Comparison of ENCODE assay signal across 11 cellular contexts in the genomic region with DNA sequence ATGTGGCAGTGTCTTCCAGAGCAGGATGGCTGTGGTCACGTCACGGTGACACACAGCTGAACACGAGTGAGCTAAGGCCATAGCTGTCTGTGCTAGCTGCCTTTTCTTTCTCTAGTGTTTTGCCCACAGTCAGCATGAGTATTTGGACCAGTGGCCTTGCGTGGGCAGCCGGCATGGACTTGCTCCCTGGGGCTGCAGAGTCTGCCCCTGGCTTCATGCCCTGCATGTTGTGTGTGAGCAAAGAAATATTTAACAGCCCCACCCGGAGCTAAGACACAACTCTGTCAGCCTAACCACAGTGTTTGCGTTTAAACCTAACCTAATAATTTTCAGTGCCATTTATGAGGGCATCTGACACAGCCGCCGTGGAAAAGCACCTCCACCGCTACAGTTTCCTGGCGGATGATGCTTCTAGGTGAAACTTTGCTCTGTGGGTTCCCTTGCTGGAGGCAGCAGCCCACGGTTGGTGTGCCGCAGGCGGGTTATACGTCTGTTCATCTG. TPM values are rescaled to one million over a fixed set of nuclear protein-coding genes. Genes with fewer than 3 reads are reported as not detected.
DNase-seq lines count a peak whose midpoint lies in the region; ATAC-seq, FAIRE-seq and TF ChIP-seq lines count a peak whose summit lies in the region.
"Had no signal": no experiment of that assay in that cellular context is flagged by ENCODE, and none has a peak within 500 bp of the region (broad histone marks: within the 10 kb centered on the region; RNA-seq: fewer than 3 reads in every experiment).

No MANE protein-coding gene starts in this region.

- no peak for TF ChIP-seq POLR2A in HepG2 (IDR thresholded peaks at IDR 0.05; ENCODE audit: insufficient read depth in 1 of 2, low read depth in 2 of 2, low read length in 2 of 2)

- intact Hi-C loops in HepG2 (cut with micrococcal nuclease; ENCODE audit: unreplicated experiment), result no loop called here
- intact Hi-C loops in psoas muscle (cut with DNase I), result no loop called here

- BruUV-seq in HepG2 (replicated peaks; lab: Mats Ljungman, UMichigan), result no TSS peak

- no peak overlapping the region for H3K9ac ChIP-seq in HepG2 (ENCODE audit: insufficient read depth, low read depth, low read length)

- TF ChIP-seq EP300 in HepG2 (IDR thresholded peaks at IDR 0.05; ENCODE audit: low read depth in 2 of 2, low read length in 2 of 2) (no peak), HepG2 (CRISPR knock-in tag; IDR thresholded peaks at IDR 0.05; ENCODE audit: borderline replicate concordance) (no peak)

- peaks cover 27% of the 10 kb centered on the region for H3K79me2 ChIP-seq in HepG2 (ENCODE audit: insufficient read depth, low read length)

- 94% methylated on average over 13 of the region's 15 CpGs for WGBS in HepG2 (ENCODE audit: low lambda C conversion rate)
- 65 to 77% (median 70%) methylated on average over 15 of the region's 15 CpGs for whole genome bisulfite sequencing in psoas muscle, 3 donors

- H2AFZ ChIP-seq in HepG2 (ENCODE audit: low read length), result no peak overlapping the region

- in situ Hi-C loops in HepG2 (cut with HindIII; ENCODE audit: extremely low pct_ligation_motif_present, low pct_unique_long_range_greater_than_20kb), result no loop called here

- DNase-seq in AG09319 (ENCODE audit: extremely low read depth, low read depth) (peak; percentile 37), NCI-H2227 treated with DMSO at 0.1 percent for 48 hours (lab: John Stamatoyannopoulos, UW) (peak; percentile 24), activated gamma-delta T cell (lab: John Stamatoyannopoulos, UW) (peak; percentile 62), HepG2 (ENCODE audit: low spot score) (no peak), germinal center (ENCODE audit: low spot score) (no peak), psoas muscle (no peak)
- DNase-seq: DMS 273 treated with DMSO at 0.1 percent for 48 hours had no signal

- no peaks in the 10 kb centered on the region for H4K20me1 ChIP-seq in HepG2 (ENCODE audit: insufficient read depth, low read length)

- no peak overlapping the region for H3K4me3 ChIP-seq in HepG2 (replicated peaks in 1 of 3; ENCODE audit: insufficient read depth in 1 of 3, low read depth in 2 of 3, low read length in 3 of 3)
- no peak overlapping the region for H3K4me3 ChIP-seq in psoas muscle
- H3K4me3 ChIP-seq: smooth muscle cell had no signal

- H3K4me1 ChIP-seq in HepG2 (ENCODE audit: insufficient read depth, low read length), result peaks cover 25% of the 10 kb centered on the region
- H3K4me1 ChIP-seq in psoas muscle, result peaks cover 6% of the 10 kb centered on the region

- H3K27ac ChIP-seq in HepG2 (ENCODE audit: extremely low read length, insufficient read depth, low read length) (no peak overlapping the region), psoas muscle (no peak overlapping the region)

- H3K4me2 ChIP-seq in HepG2 (ENCODE audit: low read depth, low read length), result no peak overlapping the region
- H3K4me2 ChIP-seq: smooth muscle cell had no signal

- no peak for FAIRE-seq in HepG2 (lab: Jason Lieb, UNC)
- FAIRE-seq: RCC 7860 had no signal

- TF ChIP-seq RAD21 in HepG2 (CRISPR knock-in tag; IDR thresholded peaks at IDR 0.05), result no peak

- H3K36me3 ChIP-seq in HepG2 (replicated peaks in 1 of 2; ENCODE audit: control insufficient read depth in 1 of 2, insufficient read depth in 2 of 2, low read length in 2 of 2) (no peaks in the 10 kb centered on the region), psoas muscle (ENCODE audit: insufficient read depth in 1 of 2, low read depth in 1 of 2) (no peaks in the 10 kb centered on the region)

- no peak for TF ChIP-seq CTCF in AG09319 (IDR thresholded peaks at IDR 0.05; ENCODE audit: low read depth, low read length)
- TF ChIP-seq CTCF in HepG2 (CRISPR knock-in tag; IDR thresholded peaks at IDR 0.05), result no peak
- no peak for TF ChIP-seq CTCF in psoas muscle (IDR thresholded peaks at IDR 0.05)

- no peaks in the 10 kb centered on the region for H3K9me3 ChIP-seq in HepG2 (ENCODE audit: low read length)
- H3K9me3 ChIP-seq in psoas muscle, result no peaks in the 10 kb centered on the region

- CTCF ChIA-PET in HepG2 (lab: Yijun Ruan, JAX; ENCODE audit: low intra/inter-chr PET ratio, low total read pairs), result no interaction called here

- H3K27me3 ChIP-seq in HepG2 (ENCODE audit: control insufficient read depth in 1 of 2, insufficient read depth in 2 of 2, low read length in 2 of 2), result no peaks in the 10 kb centered on the region
- no peaks in the 10 kb centered on the region for H3K27me3 ChIP-seq in psoas muscle (ENCODE audit: insufficient read depth in 3 of 3, low read length in 2 of 3)

- POLR2A ChIA-PET in HepG2 (lab: Yijun Ruan, JAX), result no interaction called here

- ATAC-seq in HepG2 (no peak), HG03196 (IDR thresholded peaks at IDR 0.05; ENCODE audit: unreplicated experiment) (no peak), psoas muscle (no peak), GM18868 (IDR thresholded peaks at IDR 0.05; ENCODE audit: unreplicated experiment) (no peak)

TF ChIP-seq in HepG2, 621 proteins besides CTCF, POLR2A, EP300 and RAD21 (continues in another document):
- TF ChIP-seq, protein P1, sequence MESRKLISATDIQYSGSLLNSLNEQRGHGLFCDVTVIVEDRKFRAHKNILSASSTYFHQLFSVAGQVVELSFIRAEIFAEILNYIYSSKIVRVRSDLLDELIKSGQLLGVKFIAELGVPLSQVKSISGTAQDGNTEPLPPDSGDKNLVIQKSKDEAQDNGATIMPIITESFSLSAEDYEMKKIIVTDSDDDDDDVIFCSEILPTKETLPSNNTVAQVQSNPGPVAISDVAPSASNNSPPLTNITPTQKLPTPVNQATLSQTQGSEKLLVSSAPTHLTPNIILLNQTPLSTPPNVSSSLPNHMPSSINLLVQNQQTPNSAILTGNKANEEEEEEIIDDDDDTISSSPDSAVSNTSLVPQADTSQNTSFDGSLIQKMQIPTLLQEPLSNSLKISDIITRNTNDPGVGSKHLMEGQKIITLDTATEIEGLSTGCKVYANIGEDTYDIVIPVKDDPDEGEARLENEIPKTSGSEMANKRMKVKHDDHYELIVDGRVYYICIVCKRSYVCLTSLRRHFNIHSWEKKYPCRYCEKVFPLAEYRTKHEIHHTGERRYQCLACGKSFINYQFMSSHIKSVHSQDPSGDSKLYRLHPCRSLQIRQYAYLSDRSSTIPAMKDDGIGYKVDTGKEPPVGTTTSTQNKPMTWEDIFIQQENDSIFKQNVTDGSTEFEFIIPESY (CRISPR knock-in tag; IDR thresholded peaks at IDR 0.05), result peak; percentile 41; the same call in 1 of the 2 replicates

RNA-seq across cellular contexts. Expression of a gene that starts 14.6 kb away (rescaled TPM):
- total RNA-seq in HepG2 (2016; rRNA removed; fragmentation: Illumina TruSeq; extraction: Trizol) (3.7 and 6.4 TPM in 2 replicates), psoas muscle (10 to 100 TPM in 1 of 4 donors, 1 to 10 TPM in 3; 6.6 to 12.0 (median 9.4) TPM)
- 1.4 and 1.5 TPM in 2 replicates for total RNA-seq in HepG2 (2016; cell fraction: cytosol; rRNA removed; fragmentation: Illumina TruSeq; extraction: Trizol; ENCODE audit: low read depth)
- total RNA-seq in HepG2 (2016; cell fraction: insoluble cytoplasmic fraction; rRNA removed; fragmentation: Illumina TruSeq; extraction: Trizol), result 3.5 and 6.3 TPM in 2 replicates
- 3.9 and 4.8 TPM in 2 replicates for total RNA-seq in HepG2 (2016; cell fraction: membrane; rRNA removed; fragmentation: Illumina TruSeq; extraction: Trizol)
- 5.8 and 6.9 TPM in 2 replicates for total RNA-seq in HepG2 (2016; cell fraction: nucleus; rRNA removed; fragmentation: Illumina TruSeq; extraction: Trizol)
- polyA plus RNA-seq in HepG2 (2011; rRNA removed) (15.8 and 17.0 TPM in 2 replicates), psoas muscle (1 to 10 TPM; 7.7 to 8.2 (median 8.1) TPM)
- polyA plus RNA-seq in HepG2 (2011; cell fraction: cytosol; rRNA removed), result 14.4 and 28.9 TPM in 2 replicates
- 16.3 and 21.2 TPM in 2 replicates for polyA plus RNA-seq in HepG2 (2011; cell fraction: nucleus; rRNA removed)
- polyA plus RNA-seq in HepG2 (2012), result 8.1 and 11.8 TPM in 2 replicates
- polyA plus RNA-seq in HepG2 (2016; cell fraction: cytosol; fragmentation: Illumina TruSeq; extraction: Trizol; ENCODE audit: low read depth), result 3.3 and 4.7 TPM in 2 replicates
- polyA plus RNA-seq in HepG2 (2016; cell fraction: insoluble cytoplasmic fraction; fragmentation: Illumina TruSeq; extraction: Trizol; ENCODE audit: low read depth), result 5.7 and 8.1 TPM in 2 replicates
- polyA plus RNA-seq in HepG2 (2016; cell fraction: membrane; fragmentation: Illumina TruSeq; extraction: Trizol; ENCODE audit: low read depth), result 5.6 and 6.2 TPM in 2 replicates
- polyA plus RNA-seq in HepG2 (2016; cell fraction: nucleus; fragmentation: Illumina TruSeq; extraction: Trizol; ENCODE audit: insufficient read depth, low read depth), result 21.2 and 23.6 TPM in 2 replicates
- polyA minus RNA-seq in HepG2 (2011; rRNA and poly(A)+ RNA removed; ENCODE audit: low replicate concordance), result 12.0 and 35.8 TPM in 2 replicates
- 12.9 and 20.5 TPM in 2 replicates for polyA minus RNA-seq in HepG2 (2011; cell fraction: cytosol; rRNA and poly(A)+ RNA removed)
- 5.7 TPM in 2 replicates for polyA minus RNA-seq in HepG2 (2011; cell fraction: nucleus; rRNA and poly(A)+ RNA removed)

RNA-seq across cellular contexts. Expression of a gene that starts 58.2 kb away (rescaled TPM):
- total RNA-seq in HepG2 (2016; rRNA removed; fragmentation: Illumina TruSeq; extraction: Trizol) (not detected in 2 replicates), psoas muscle (not detected)
- total RNA-seq in HepG2 (2016; cell fraction: cytosol; rRNA removed; fragmentation: Illumina TruSeq; extraction: Trizol; ENCODE audit: low read depth), result not detected in 2 replicates
- total RNA-seq in HepG2 (2016; cell fraction: insoluble cytoplasmic fraction; rRNA removed; fragmentation: Illumina TruSeq; extraction: Trizol), result not detected in 2 replicates
- total RNA-seq in HepG2 (2016; cell fraction: membrane; rRNA removed; fragmentation: Illumina TruSeq; extraction: Trizol), result not detected in 2 replicates
- not detected in 2 replicates for total RNA-seq in HepG2 (2016; cell fraction: nucleus; rRNA removed; fragmentation: Illumina TruSeq; extraction: Trizol)
- polyA plus RNA-seq in HepG2 (2011; rRNA removed) (not detected in 2 replicates), psoas muscle (not detected)
- not detected in 2 replicates for polyA plus RNA-seq in HepG2 (2011; cell fraction: cytosol; rRNA removed)
- polyA plus RNA-seq in HepG2 (2011; cell fraction: nucleus; rRNA removed), result not detected in 2 replicates
- not detected in 2 replicates for polyA plus RNA-seq in HepG2 (2012)
- not detected in 2 replicates for polyA plus RNA-seq in HepG2 (2016; cell fraction: cytosol; fragmentation: Illumina TruSeq; extraction: Trizol; ENCODE audit: low read depth)
- polyA plus RNA-seq in HepG2 (2016; cell fraction: insoluble cytoplasmic fraction; fragmentation: Illumina TruSeq; extraction: Trizol; ENCODE audit: low read depth), result not detected in 2 replicates
- polyA plus RNA-seq in HepG2 (2016; cell fraction: membrane; fragmentation: Illumina TruSeq; extraction: Trizol; ENCODE audit: low read depth), result not detected in 2 replicates
- polyA plus RNA-seq in HepG2 (2016; cell fraction: nucleus; fragmentation: Illumina TruSeq; extraction: Trizol; ENCODE audit: insufficient read depth, low read depth), result not detected in 2 replicates
- not detected in 2 replicates for polyA minus RNA-seq in HepG2 (2011; rRNA and poly(A)+ RNA removed; ENCODE audit: low replicate concordance)
- not detected in 2 replicates for polyA minus RNA-seq in HepG2 (2011; cell fraction: cytosol; rRNA and poly(A)+ RNA removed)
- polyA minus RNA-seq in HepG2 (2011; cell fraction: nucleus; rRNA and poly(A)+ RNA removed), result not detected in 2 replicates
- total RNA-seq: smooth muscle cell had no signal
- polyA plus RNA-seq: smooth muscle cell had no signal

Comparison
In these comparisons a context has a peak if more than half of its experiments do, and no peak if none do; other contexts are left out.
1. DNase-seq: peak in AG09319 (single experiment), NCI-H2227 treated with DMSO at 0.1 percent for 48 hours (single experiment) and activated gamma-delta T cell (single experiment); none in HepG2 (single experiment), germinal center (single experiment) and psoas muscle (0 of 2).